8 cellular contexts compared by ENCODE assay signal in the genomic region with DNA sequence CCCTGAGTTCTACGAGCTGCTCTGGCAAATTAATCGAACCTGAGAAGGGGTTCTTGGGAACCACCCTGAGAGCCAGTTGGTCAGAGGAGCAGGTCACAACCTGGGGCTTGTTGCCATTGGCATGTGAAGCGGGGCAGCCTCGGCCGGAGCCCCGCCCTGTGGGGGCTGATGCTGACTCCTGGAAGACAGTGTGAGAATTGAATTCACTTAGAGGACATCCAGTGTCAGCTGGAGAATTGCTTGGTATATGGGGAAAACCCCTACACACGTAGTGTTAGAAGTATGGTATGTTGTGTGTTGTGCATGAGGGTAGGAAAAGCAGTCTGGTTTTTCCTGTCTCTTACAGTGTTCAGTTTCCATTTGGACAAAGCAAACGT. TPM values are rescaled to one million over a fixed set of nuclear protein-coding genes. Genes with fewer than 3 reads are reported as not detected.
A peak's percentile ranks its signal among the peaks of the same experiment; 100 is the strongest.
DNase-seq lines count a peak whose midpoint lies in the region; TF ChIP-seq lines count a peak whose summit lies in the region.

No MANE protein-coding gene starts in this region.

- peak; percentile 62 for DNase-seq in activated effector memory CD4-positive, alpha-beta T cell treated with anti-CD3 and anti-CD28 coated beads, Interleukin-2, amount 50 U/mL, for 16 hours
- DNase-seq in activated effector memory CD4-positive, alpha-beta T cell treated with Interleukin-2 at 50 U/mL for 16 hours, result no peak
- DNase-seq in epithelial cell of esophagus (ENCODE audit: low read depth) (peak; percentile 54), trophoblast cell (peak; percentile 92 to 95), NCI-H2171 treated with DMSO at 0.1 percent for 48 hours (lab: John Stamatoyannopoulos, UW) (no peak), HPDE6-E6E7 (ENCODE audit: extremely low spot score) (no peak), KG1 (lab: John Stamatoyannopoulos, UW) (no peak)

- H3K27ac ChIP-seq in HUES6 (ENCODE audit: low read depth, low read length) (no peak overlapping the region), trophoblast cell (ENCODE audit: low read depth, low read length) (no peak overlapping the region)

- no peak for TF ChIP-seq CTCF in epithelial cell of esophagus (IDR thresholded peaks at IDR 0.05; ENCODE audit: insufficient read depth, low read depth, low read length, missing control alignments)

- no peak overlapping the region for H2AK5ac ChIP-seq in trophoblast cell (ENCODE audit: low read length)

- H2BK120ac ChIP-seq in trophoblast cell (ENCODE audit: insufficient read depth, low read length, poor library complexity), result no peak overlapping the region

- H3K4me2 ChIP-seq in trophoblast cell (ENCODE audit: low read length), result no peak overlapping the region

- no peaks in the 10 kb centered on the region for H3K9me3 ChIP-seq in HUES6 (ENCODE audit: control insufficient read depth, insufficient read depth, low read depth, low read length)
- H3K9me3 ChIP-seq in trophoblast cell (ENCODE audit: insufficient read depth, low read depth, low read length), result no peaks in the 10 kb centered on the region

- no peak overlapping the region for H2AFZ ChIP-seq in trophoblast cell (ENCODE audit: insufficient read depth, low read length, poor library complexity)

- peak overlapping the region; percentile 49 for H3K4me3 ChIP-seq in HUES6 (ENCODE audit: low read depth, low read length)
- no peak overlapping the region for H3K4me3 ChIP-seq in epithelial cell of esophagus (ENCODE audit: low read length)
- no peak overlapping the region for H3K4me3 ChIP-seq in trophoblast cell (ENCODE audit: low read depth, low read length)

- H2BK5ac ChIP-seq in trophoblast cell (ENCODE audit: low read depth, low read length, poor library complexity), result no peak overlapping the region

- H3K9ac ChIP-seq in HUES6 (ENCODE audit: low read length) (no peak overlapping the region), trophoblast cell (ENCODE audit: low read length) (no peak overlapping the region)

- no peak overlapping the region for H3K14ac ChIP-seq in trophoblast cell (ENCODE audit: low read length)

- H3K27me3 ChIP-seq in HUES6 (ENCODE audit: control insufficient read depth, insufficient read depth, low read length), result no peaks in the 10 kb centered on the region
- H3K27me3 ChIP-seq in trophoblast cell (ENCODE audit: insufficient read depth, low read length), result no peaks in the 10 kb centered on the region

- no peak overlapping the region for H3K23ac ChIP-seq in trophoblast cell (ENCODE audit: low read length)

- H2BK12ac ChIP-seq in trophoblast cell (ENCODE audit: low read length), result no peak overlapping the region

- H4K8ac ChIP-seq in trophoblast cell (ENCODE audit: low read depth, low read length), result no peak overlapping the region

- H3K18ac ChIP-seq in trophoblast cell (ENCODE audit: low read length), result no peak overlapping the region

- no peak overlapping the region for H3K4ac ChIP-seq in trophoblast cell (ENCODE audit: low read depth, low read length)

- no CpG with 5 or more reads among the region's 8 CpGs for WGBS in trophoblast cell (ENCODE audit: extremely low coverage, insufficient coverage, insufficient read length)

- H3K79me2 ChIP-seq in trophoblast cell (ENCODE audit: control insufficient read depth, insufficient read depth, low read length, poor library complexity), result no peaks in the 10 kb centered on the region

- peaks cover 22% of the 10 kb centered on the region for H3K4me1 ChIP-seq in HUES6 (ENCODE audit: control insufficient read depth, insufficient read depth, low read length)
- H3K4me1 ChIP-seq in trophoblast cell (ENCODE audit: control insufficient read depth in 1 of 2, insufficient read depth in 2 of 2, low read length in 2 of 2), result peaks cover 6 to 14% of the 10 kb centered on the region in 2 experiments

- H3K36me3 ChIP-seq in HUES6 (ENCODE audit: control insufficient read depth, insufficient read depth, low read length) (peaks cover 9% of the 10 kb centered on the region; the same call in 1 of the 2 replicates), trophoblast cell (ENCODE audit: control insufficient read depth in 1 of 2, insufficient read depth in 2 of 2, low read length in 2 of 2) (peaks cover 17% of the 10 kb centered on the region in 2 experiments)

- no peak overlapping the region for H4K91ac ChIP-seq in trophoblast cell (ENCODE audit: low read depth, low read length)

- H3K79me1 ChIP-seq in trophoblast cell (ENCODE audit: low read length), result no peaks in the 10 kb centered on the region

- no peak overlapping the region for H4K12ac ChIP-seq in trophoblast cell (ENCODE audit: low read depth, low read length)

RNA-seq across cellular contexts. Expression of gene SLC37A1, which starts 11.6 kb away (rescaled TPM):
- 15.1 and 16.6 TPM in 2 replicates for polyA plus RNA-seq in trophoblast cell (2013)

RNA-seq across cellular contexts. Expression of gene RSPH1, which starts 29.2 kb away (rescaled TPM):
- 0.12 and 0.17 TPM in 2 replicates for polyA plus RNA-seq in trophoblast cell (2013)

Comparison
In these comparisons a context has a peak if more than half of its experiments do, and no peak if none do; other contexts are left out.
1. DNase-seq: peak in activated effector memory CD4-positive, alpha-beta T cell treated with anti-CD3 and anti-CD28 coated beads, Interleukin-2, amount 50 U/mL, for 16 hours (single experiment), epithelial cell of esophagus (single experiment) and trophoblast cell (2 of 2); none in activated effector memory CD4-positive, alpha-beta T cell treated with Interleukin-2 at 50 U/mL for 16 hours (single experiment), NCI-H2171 treated with DMSO at 0.1 percent for 48 hours (single experiment), HPDE6-E6E7 (single experiment) and KG1 (single experiment).